ENCODE assay signal across 1 cellular context in the genomic region with DNA sequence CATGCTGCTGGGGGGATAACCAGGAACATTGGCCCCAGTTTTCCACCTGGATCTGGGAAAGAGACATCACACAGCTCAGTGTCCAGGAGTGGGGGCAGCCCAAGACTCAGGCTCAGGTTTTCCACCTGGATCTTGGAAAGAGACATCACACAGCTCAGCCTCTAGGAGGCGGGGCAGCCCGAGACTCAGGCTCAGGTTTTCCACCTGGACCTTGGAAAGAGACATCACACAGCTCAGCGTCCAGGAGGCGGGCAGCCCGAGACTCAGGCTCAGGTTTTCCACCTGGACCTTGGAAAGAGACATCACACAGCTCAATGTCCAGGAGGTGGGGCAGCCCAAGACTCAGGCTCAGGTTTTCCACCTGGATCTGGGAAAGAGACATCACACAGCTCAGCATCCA.
TF ChIP-seq lines count a peak whose summit lies in the region.

No MANE protein-coding gene starts in this region.

TF ChIP-seq in GM23338, 12 proteins besides CTCF, POLR2A, EP300 and RAD21 (continued from another document):
- TF ChIP-seq ZNF331 (CRISPR knock-in tag; IDR thresholded peaks at IDR 0.05; ENCODE audit: low read depth) (no peak), POLR2AphosphoS5 (IDR thresholded peaks at IDR 0.05; ENCODE audit: low read depth) (no peak)
